In genomic region chr20:24919665-24920064, GRCh38 we compare ENCODE assay signal across 4 cellular contexts. TPM values are rescaled to one million over a fixed set of nuclear protein-coding genes. Genes with fewer than 3 reads are reported as not detected.
"Had no signal": no experiment of that assay in that cellular context is flagged by ENCODE, and none has a peak within 500 bp of the region (broad histone marks: within the 10 kb centered on the region; RNA-seq: fewer than 3 reads in every experiment).

No MANE protein-coding gene starts in this region.

RNA-seq across cellular contexts. Expression of gene CST7, which starts 29.4 kb away (rescaled TPM):
- total RNA-seq: ascending aorta, cardiac muscle cell, dermis blood vessel endothelial cell, foreskin keratinocyte had no signal
- polyA plus RNA-seq: foreskin keratinocyte had no signal
